Comparison of ENCODE assay signal across 12 cellular contexts in genomic region chr5:138305797-138306196, GRCh38. TPM values are rescaled to one million over a fixed set of nuclear protein-coding genes. Genes with fewer than 3 reads are reported as not detected.
DNase-seq lines count a peak whose midpoint lies in the region; ATAC-seq lines count a peak whose summit lies in the region.
"Had no signal": no experiment of that assay in that cellular context is flagged by ENCODE, and none has a peak within 500 bp of the region (broad histone marks: within the 10 kb centered on the region; RNA-seq: fewer than 3 reads in every experiment).

No MANE protein-coding gene starts in this region.

- ATAC-seq in left cardiac atrium = peak; percentile 71 to 77
- ATAC-seq in GM21515 (IDR thresholded peaks at IDR 0.05; ENCODE audit: unreplicated experiment) = no peak
- ATAC-seq in GM21723 (IDR thresholded peaks at IDR 0.05; ENCODE audit: unreplicated experiment) = no peak
- ATAC-seq: stimulated activated effector memory CD8-positive, alpha-beta T cell treated with anti-CD3 and anti-CD28 coated beads, Interleukin-12 subunit alpha, Interleukin-12 subunit beta, amount 100 ng/mL, for 72 hours; T-cell had no signal

- intact Hi-C loops in left cardiac atrium (cut with DNase I) = no loop called here

- DNase-seq in DMS 273 treated with DMSO at 0.1 percent for 48 hours (lab: John Stamatoyannopoulos, UW) (peak; percentile 20), M059J (ENCODE audit: low read depth) (peak; percentile 9), SHP77 treated with DMSO at 0.1 percent for 48 hours (lab: John Stamatoyannopoulos, UW) (peak; percentile 76), left cardiac atrium (peak; percentile 70), hepatic stellate cell (ENCODE audit: low spot score) (no peak)
- no peak for DNase-seq in stimulated activated CD4-positive, alpha-beta T cell treated with anti-CD3 and anti-CD28 coated beads, Interleukin-1b, Interleukin-23, amount 100 ng/mL, for 48 hours
- DNase-seq: NCI-H774; stimulated activated CD4-positive, alpha-beta T cell treated with anti-CD3 and anti-CD28 coated beads, Interleukin-12 subunit alpha, Interleukin-12 subunit beta, amount 100 ng/mL, for 4 hours had no signal

RNA-seq across cellular contexts. Expression of gene CDC25C, which starts 25.8 kb away (rescaled TPM):
- total RNA-seq in M059J (2014; rRNA removed; shearing (Covaris generic)) = 20.5 and 28.4 TPM in 2 replicates
- under 1 TPM in 1 of 2 donors, not detected in 1; 0.21 TPM for total RNA-seq in left cardiac atrium

RNA-seq across cellular contexts. Expression of gene GFRA3, which starts 31.4 kb away (rescaled TPM):
- total RNA-seq in M059J (2014; rRNA removed; shearing (Covaris generic)) = not detected in 2 replicates
- 1 to 10 TPM in 1 of 2 donors, under 1 TPM in 1; 0.92 to 1.7 TPM for total RNA-seq in left cardiac atrium
- total RNA-seq: T-cell had no signal

RNA-seq across cellular contexts. Expression of gene FAM53C, which starts 32.3 kb away (rescaled TPM):
- 27.4 and 27.7 TPM in 2 replicates for total RNA-seq in M059J (2014; rRNA removed; shearing (Covaris generic))
- total RNA-seq in left cardiac atrium = 10 to 100 TPM; 17.8 to 20.0 TPM

RNA-seq across cellular contexts. Expression of gene KDM3B, which starts 46.7 kb away (rescaled TPM):
- 29.8 and 41.5 TPM in 2 replicates for total RNA-seq in M059J (2014; rRNA removed; shearing (Covaris generic))
- total RNA-seq in left cardiac atrium = 10 to 100 TPM; 33.9 to 39.8 TPM

Comparison
In these comparisons a context has a peak if more than half of its experiments do, and no peak if none do; other contexts are left out.
1. DNase-seq: peak in DMS 273 treated with DMSO at 0.1 percent for 48 hours (single experiment), M059J (single experiment), SHP77 treated with DMSO at 0.1 percent for 48 hours (single experiment) and left cardiac atrium (single experiment); none in stimulated activated CD4-positive, alpha-beta T cell treated with anti-CD3 and anti-CD28 coated beads, Interleukin-1b, Interleukin-23, amount 100 ng/mL, for 48 hours (single experiment) and hepatic stellate cell (single experiment).
2. ATAC-seq: peak in left cardiac atrium (2 of 2); none in GM21515 (single experiment) and GM21723 (single experiment).
3. RNA of gene CDC25C, which starts 25.8 kb away (total RNA-seq): 20.5 to 28.4 TPM in M059J; 0.21 TPM in left cardiac atrium; every median in the first group is over 10 times any median in the second.